8 cellular contexts compared by ENCODE assay signal in genomic region chr4:108619372-108620100, GRCh38. TPM values are rescaled to one million over a fixed set of nuclear protein-coding genes. Genes with fewer than 3 reads are reported as not detected.
A peak's percentile ranks its signal among the peaks of the same experiment; 100 is the strongest.
DNase-seq lines count a peak whose midpoint lies in the region; ATAC-seq and TF ChIP-seq lines count a peak whose summit lies in the region.

No MANE protein-coding gene starts in this region.

- peak overlapping the region; percentile 85 for H2AFZ ChIP-seq in ACC112 (ENCODE audit: low read length, unreplicated experiment)
- H2AFZ ChIP-seq in PC-9: peak overlapping the region; percentile 76

- in situ Hi-C loops in brain microvascular endothelial cell (cut with HindIII; ENCODE audit: low pct_ligation_motif_present, low sequenced_read_pairs): no loop called here

- H3K36me3 ChIP-seq in ACC112 (ENCODE audit: insufficient read depth, low read length) (peaks cover 38% of the 10 kb centered on the region), PC-9 (ENCODE audit: low read depth) (peaks cover 34% of the 10 kb centered on the region), brain microvascular endothelial cell (replicated peaks) (peaks cover 33% of the 10 kb centered on the region)

- peaks cover 26% of the 10 kb centered on the region for H3K4me1 ChIP-seq in ACC112 (ENCODE audit: control insufficient read depth, insufficient read depth, low read length, unreplicated experiment)
- H3K4me1 ChIP-seq in PC-9 (replicated peaks; ENCODE audit: insufficient read depth): peaks cover 13% of the 10 kb centered on the region
- peaks cover 29% of the 10 kb centered on the region for H3K4me1 ChIP-seq in mononuclear cell (ENCODE audit: insufficient read depth, low read length)

- peak overlapping the region; percentile 95 for H3K4me3 Mint-ChIP-seq in type B pancreatic cell

- intact Hi-C loops in PC-9 (cut with micrococcal nuclease; ENCODE audit: unreplicated experiment): no loop called here

- H4K20me1 ChIP-seq in PC-9 (ENCODE audit: insufficient read depth): peaks cover 17% of the 10 kb centered on the region

- no peaks in the 10 kb centered on the region for H3K27me3 Mint-ChIP-seq in type B pancreatic cell

- no peaks in the 10 kb centered on the region for H3K9me3 Mint-ChIP-seq in type B pancreatic cell

- peaks cover 20% of the 10 kb centered on the region for H3K4me1 Mint-ChIP-seq in type B pancreatic cell (ENCODE audit: unreplicated experiment)

- peak overlapping the region; percentile 92 for H3K4me3 ChIP-seq in ACC112 (ENCODE audit: low read depth, low read length)
- H3K4me3 ChIP-seq in PC-9: peak overlapping the region; percentile 88; the same call in 1 of the 2 replicates
- H3K4me3 ChIP-seq in brain microvascular endothelial cell (ENCODE audit: low read depth, low read length): peak overlapping the region; percentile 71
- H3K4me3 ChIP-seq in mononuclear cell (ENCODE audit: low read length): peak overlapping the region; percentile 99

- H3K4me2 ChIP-seq in PC-9: peak overlapping the region; percentile 90

- H3K9me3 ChIP-seq in PC-9 (ENCODE audit: insufficient read depth, low read depth): no peaks in the 10 kb centered on the region
- H3K9me3 ChIP-seq in mononuclear cell (ENCODE audit: low read depth, low read length): peaks cover 5% of the 10 kb centered on the region

- TF ChIP-seq CTCF in PC-9 (conservative IDR thresholded peaks at IDR 0.05): no peak
- TF ChIP-seq CTCF in brain microvascular endothelial cell (IDR thresholded peaks at IDR 0.05; ENCODE audit: low read depth, low read length, missing control alignments): no peak
- no peak for TF ChIP-seq CTCF in type B pancreatic cell (conservative IDR thresholded peaks at IDR 0.05)

- DNase-seq in PC-9: no peak
- DNase-seq in brain microvascular endothelial cell: no peak
- no peak for DNase-seq in type B pancreatic cell (ENCODE audit: extremely low spot score, unreplicated experiment)
- no peak for DNase-seq in NCI-H187 (lab: John Stamatoyannopoulos, UW)
- DNase-seq in iPS-NIHi7 (ENCODE audit: extremely low spot score): no peak

- CTCF ChIA-PET in PC-9 (lab: Charles Lee): no interaction called here

- peak overlapping the region; percentile 95 for H3K27ac Mint-ChIP-seq in type B pancreatic cell

- peak; percentile 9 for ATAC-seq in GM21529 (IDR thresholded peaks at IDR 0.05; ENCODE audit: unreplicated experiment)

- H3K27me3 ChIP-seq in ACC112 (ENCODE audit: insufficient read depth, low read length) (no peaks in the 10 kb centered on the region), PC-9 (ENCODE audit: insufficient read depth, low read depth) (no peaks in the 10 kb centered on the region), brain microvascular endothelial cell (replicated peaks) (no peaks in the 10 kb centered on the region), mononuclear cell (ENCODE audit: insufficient read depth, low read length) (no peaks in the 10 kb centered on the region)

- no peaks in the 10 kb centered on the region for H3K9me2 ChIP-seq in PC-9 (ENCODE audit: insufficient read depth)

- BruUV-seq in PC-9 (replicated peaks; lab: Mats Ljungman, UMichigan): no TSS peak

- POLR2A ChIA-PET in PC-9 (lab: Charles Lee; ENCODE audit: unreplicated experiment): interaction anchor here (0.6 kb wide), 1 partner anchor 628 kb away, joined by 3 read pairs; no protein-coding TSS in a partner anchor

- peaks cover 21% of the 10 kb centered on the region for H3F3A ChIP-seq in PC-9 (ENCODE audit: insufficient read depth, low read depth)

- H3K27ac ChIP-seq in ACC112 (ENCODE audit: low read depth, low read length): peak overlapping the region; percentile 24; the same call in 1 of the 2 replicates
- H3K27ac ChIP-seq in PC-9: no peak overlapping the region
- H3K27ac ChIP-seq in brain microvascular endothelial cell: no peak overlapping the region

- peaks cover 22% of the 10 kb centered on the region for H3K36me3 Mint-ChIP-seq in type B pancreatic cell

- H3K79me2 ChIP-seq in ACC112 (ENCODE audit: control insufficient read depth, insufficient read depth, low read length, unreplicated experiment) (peaks cover 42% of the 10 kb centered on the region), PC-9 (ENCODE audit: low read depth) (peaks cover 42% of the 10 kb centered on the region)

RNA-seq across cellular contexts. Expression of gene RPL34, which starts 0.8 kb away (rescaled TPM):
- 672 and 676 TPM in 2 replicates for total RNA-seq in PC-9 (2021)
- 1,534 TPM for total RNA-seq in mononuclear cell
- 1,454 and 1,551 TPM in 2 replicates for total RNA-seq in type B pancreatic cell (ENCODE audit: low replicate concordance)

RNA-seq across cellular contexts. Expression of gene OSTC, which starts 30.9 kb away (rescaled TPM):
- total RNA-seq in PC-9 (2021) (53.5 and 61.7 TPM in 2 replicates), mononuclear cell (54.5 TPM), type B pancreatic cell (ENCODE audit: low replicate concordance) (158 and 166 TPM in 2 replicates)
